Comparison of ENCODE assay signal across 21 cellular contexts in the genomic region with DNA sequence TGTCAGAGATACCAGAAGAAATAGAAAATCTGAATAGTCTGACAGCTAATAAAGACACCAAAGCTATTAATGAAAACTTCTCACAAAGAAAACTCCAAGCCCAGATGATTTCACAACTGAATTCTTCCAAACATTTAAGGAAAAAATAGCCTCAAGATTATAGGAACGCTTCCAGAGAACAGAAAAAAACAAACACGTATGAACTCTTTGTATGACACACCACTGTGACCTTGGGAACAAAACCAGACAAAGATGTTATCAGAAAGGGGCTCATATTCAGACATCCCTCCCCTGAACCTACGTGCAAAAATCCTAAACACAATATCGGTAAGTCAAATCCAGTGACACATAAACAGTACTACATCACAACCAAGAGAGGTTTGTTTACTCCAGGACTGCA. TPM values are rescaled to one million over a fixed set of nuclear protein-coding genes. Genes with fewer than 3 reads are reported as not detected.
DNase-seq lines count a peak whose midpoint lies in the region; ATAC-seq and TF ChIP-seq lines count a peak whose summit lies in the region.
"Had no signal": no experiment of that assay in that cellular context is flagged by ENCODE, and none has a peak within 500 bp of the region (broad histone marks: within the 10 kb centered on the region; RNA-seq: fewer than 3 reads in every experiment).

No MANE protein-coding gene starts in this region.

- TF ChIP-seq POLR2A in heart left ventricle (IDR thresholded peaks at IDR 0.05) (no peak), suprapubic skin (IDR thresholded peaks at IDR 0.05) (no peak)

- 27 to 36% (median 33%) methylated on average over 4 of the region's 4 CpGs for WGBS in heart left ventricle, 4 donors
- 29% methylated on average over 4 of the region's 4 CpGs for WGBS in suprapubic skin

- no peaks in the 10 kb centered on the region for H3K27me3 Mint-ChIP-seq in T-helper 17 cell
- H3K27me3 Mint-ChIP-seq: activated CD8-positive, alpha-beta memory T cell treated with anti-CD3 and anti-CD28 coated beads, Interleukin-2, amount 10 ng/mL, durations not matched to agents 7 days and 5 days; brain; dendritic cell treated with granulocyte-macrophage colony-stimulating factor and Interleukin-4, amounts not matched to agents 40 ng/mL and 50 ng/mL, for 4 days; IgD-negative memory B cell had no signal

- H3K4me3 ChIP-seq in heart left ventricle (no peak overlapping the region), fibroblast of pulmonary artery (replicated peaks; ENCODE audit: low read depth, low read length) (no peak overlapping the region), suprapubic skin (no peak overlapping the region)
- H3K4me3 ChIP-seq: GM23338 had no signal

- no peaks in the 10 kb centered on the region for H3K9me3 ChIP-seq in heart left ventricle
- no peaks in the 10 kb centered on the region for H3K9me3 ChIP-seq in T-helper 17 cell (ENCODE audit: control insufficient read depth, low read length, poor library complexity, severe bottlenecking)
- H3K9me3 ChIP-seq in suprapubic skin, result no peaks in the 10 kb centered on the region

- peaks cover 24% of the 10 kb centered on the region for H3K4me1 Mint-ChIP-seq in T-helper 17 cell
- H3K4me1 Mint-ChIP-seq: brain, WTC11 had no signal

- peaks cover 0 to 14% (median 7%) of the 10 kb centered on the region in 12 donors for H3K4me1 ChIP-seq in heart left ventricle
- H3K4me1 ChIP-seq in suprapubic skin, result peaks cover 10% of the 10 kb centered on the region

- H3K4me3 Mint-ChIP-seq in T-helper 17 cell, result no peak overlapping the region
- H3K4me3 Mint-ChIP-seq: activated CD8-positive, alpha-beta memory T cell treated with anti-CD3 and anti-CD28 coated beads, Interleukin-2, amount 10 ng/mL, durations not matched to agents 7 days and 5 days; brain; dendritic cell treated with granulocyte-macrophage colony-stimulating factor and Interleukin-4, amounts not matched to agents 40 ng/mL and 50 ng/mL, for 4 days; GM23338; IgD-negative memory B cell; WTC11 had no signal

- peak overlapping the region; percentile 91 for H3K27ac Mint-ChIP-seq in T-helper 17 cell
- H3K27ac Mint-ChIP-seq: activated CD8-positive, alpha-beta memory T cell treated with anti-CD3 and anti-CD28 coated beads, Interleukin-2, amount 10 ng/mL, durations not matched to agents 7 days and 5 days; dendritic cell treated with granulocyte-macrophage colony-stimulating factor and Interleukin-4, amounts not matched to agents 40 ng/mL and 50 ng/mL, for 4 days; GM23338; IgD-negative memory B cell; WTC11 had no signal

- H3K27me3 ChIP-seq in heart left ventricle (no peaks in the 10 kb centered on the region), suprapubic skin (no peaks in the 10 kb centered on the region)

- H3K27ac ChIP-seq in heart left ventricle (peak overlapping the region in 8 of 12 donors; percentile 7 to 54 (median 20)), suprapubic skin (peak overlapping the region; percentile 12)

- TF ChIP-seq EP300 in suprapubic skin (IDR thresholded peaks at IDR 0.05), result no peak

- H3K36me3 ChIP-seq in heart left ventricle (peaks cover 0 to 87% (median 74%) of the 10 kb centered on the region in 9 donors), suprapubic skin (peaks cover 42% of the 10 kb centered on the region)

- no peak for DNase-seq in heart left ventricle
- no peak for DNase-seq in cardiac septum (ENCODE audit: low spot score)
- no peak for DNase-seq in T-helper 17 cell
- peak; percentile 68 for DNase-seq in fibroblast of pulmonary artery (ENCODE audit: low read depth)
- DNase-seq in suprapubic skin (ENCODE audit: low spot score in 2 of 2), result no peak
- no peak for DNase-seq in DMS114 treated with DMSO at 0.1 percent for 48 hours (lab: John Stamatoyannopoulos, UW; ENCODE audit: unreplicated experiment)
- DNase-seq: activated CD8-positive, alpha-beta memory T cell treated with anti-CD3 and anti-CD28 coated beads, Interleukin-2, amount 10 ng/mL, durations not matched to agents 7 days and 5 days; activated gamma-delta T cell treated with Interleukin-2 at 50 U/mL for 16 hours; left cardiac atrium; MV-4-11; NCI-H1930; SHP77 treated with DMSO at 0.1 percent for 48 hours; substantia nigra; T-helper 2 cell had no signal

- ATAC-seq in heart left ventricle, result peak in 1 of 4 donors; percentile 54
- peak; percentile 27 for ATAC-seq in T-helper 17 cell
- ATAC-seq in HG02885 (IDR thresholded peaks at IDR 0.05; ENCODE audit: poor library complexity, unreplicated experiment), result no peak
- no peak for ATAC-seq in GM21825 (IDR thresholded peaks at IDR 0.05; ENCODE audit: unreplicated experiment)
- ATAC-seq: activated CD8-positive, alpha-beta memory T cell treated with anti-CD3 and anti-CD28 coated beads, Interleukin-2, amount 10 ng/mL, durations not matched to agents 7 days and 5 days; GM23338; WTC11 had no signal

- TF ChIP-seq CTCF in heart left ventricle (IDR thresholded peaks at IDR 0.05) (no peak), fibroblast of pulmonary artery (IDR thresholded peaks at IDR 0.05; ENCODE audit: low read length, missing control alignments) (no peak), suprapubic skin (IDR thresholded peaks at IDR 0.05) (no peak)

- peaks cover 4% of the 10 kb centered on the region for H3K36me3 Mint-ChIP-seq in T-helper 17 cell (ENCODE audit: low read depth)

- intact Hi-C loops in heart left ventricle (cut with DNase I) (no loop called here), cardiac septum (cut with DNase I) (no loop called here)

RNA-seq across cellular contexts. Expression of gene CERK, which starts 23.5 kb away (rescaled TPM):
- total RNA-seq in heart left ventricle (100 to 1,000 TPM in 1 of 9 donors, 10 to 100 TPM in 8; 52.6 to 125 (median 72.3) TPM), cardiac septum (60.0 TPM), T-helper 17 cell (100 to 1,000 TPM; 164 to 174 TPM), suprapubic skin (10 to 100 TPM; 19.2 to 46.2 (median 36.6) TPM)
- 100 to 1,000 TPM in 1 of 2 donors, 10 to 100 TPM in 1; 17.8 to 114 TPM for polyA plus RNA-seq in heart left ventricle

RNA-seq across cellular contexts. Expression of gene TBC1D22A, which starts 47.9 kb away (rescaled TPM):
- total RNA-seq in heart left ventricle (10 to 100 TPM; 14.0 to 30.7 (median 18.6) TPM), cardiac septum (20.1 TPM), T-helper 17 cell (10 to 100 TPM; 42.1 to 43.8 TPM), suprapubic skin (10 to 100 TPM; 24.8 to 43.2 (median 35.4) TPM)
- 10 to 100 TPM in 1 of 2 donors, 1 to 10 TPM in 1; 9.4 to 18.9 TPM for polyA plus RNA-seq in heart left ventricle
